19 cellular contexts compared by ENCODE assay signal in genomic region chr9:95060246-95060645, GRCh38.
DNase-seq lines count a peak whose midpoint lies in the region; ATAC-seq and TF ChIP-seq lines count a peak whose summit lies in the region.
"Had no signal": no experiment of that assay in that cellular context is flagged by ENCODE, and none has a peak within 500 bp of the region (broad histone marks: within the 10 kb centered on the region; RNA-seq: fewer than 3 reads in every experiment).

No MANE protein-coding gene starts in this region.

- dilution Hi-C loops in IMR-90 (cut with HindIII; ENCODE audit: low sequenced_read_pairs, unreplicated experiment): no loop called here

- H3K56ac ChIP-seq in IMR-90 (ENCODE audit: extremely low read depth, insufficient read depth, low read length): no peak overlapping the region

- intact Hi-C loops in IMR-90 (cut with micrococcal nuclease): no loop called here
- intact Hi-C loops in PC-3 (cut with micrococcal nuclease): no loop called here

- H2AK5ac ChIP-seq in IMR-90 (ENCODE audit: low read depth, low read length): no peak overlapping the region

- no peaks in the 10 kb centered on the region for H3K9me3 Mint-ChIP-seq in chondrocyte (ENCODE audit: low read depth)
- H3K9me3 Mint-ChIP-seq in nephron: no peaks in the 10 kb centered on the region
- H3K9me3 Mint-ChIP-seq: CD8-positive, alpha-beta T cell; nephron progenitor cell had no signal

- no TSS peak for BruUV-seq in IMR-90 (replicated peaks; lab: Mats Ljungman, UMichigan)
- no TSS peak for BruUV-seq in PC-3 (replicated peaks; lab: Mats Ljungman, UMichigan)

- no peak for DNase-seq in IMR-90
- no peak for DNase-seq in chondrocyte (ENCODE audit: low spot score)
- no peak for DNase-seq in PC-3
- DNase-seq in NCI-H345 treated with DMSO at 0.1 percent for 48 hours (lab: John Stamatoyannopoulos, UW; ENCODE audit: unreplicated experiment): no peak
- DNase-seq: activated CD4-positive, alpha-beta T cell treated with anti-CD3 and anti-CD28 coated beads, Interleukin-2, amount 50 U/mL, for 1 hour; activated CD8-positive, alpha-beta memory T cell treated with anti-CD3 and anti-CD28 coated beads, Interleukin-2, amount 50 U/mL, for 4 hours; activated effector memory CD4-positive, alpha-beta T cell treated with Interleukin-2 at 50 U/mL for 16 hours; CD8-positive, alpha-beta T cell; foreskin melanocyte; kidney; MG63; NCI-H146; nephron progenitor cell; SHP77 treated with DMSO at 0.1 percent for 48 hours had no signal

- POLR2A ChIA-PET in IMR-90 (lab: Charles Lee; ENCODE audit: unreplicated experiment) (no interaction called here), PC-3 (lab: Charles Lee; ENCODE audit: unreplicated experiment) (no interaction called here)

- no peak overlapping the region for H3K9ac ChIP-seq in IMR-90 (ENCODE audit: low read depth, low read length)
- no peak overlapping the region for H3K9ac ChIP-seq in PC-3 (ENCODE audit: low read length)

- H3K4me1 ChIP-seq in IMR-90 (ENCODE audit: control insufficient read depth, insufficient read depth, low read length) (peaks cover 29% of the 10 kb centered on the region), PC-3 (ENCODE audit: insufficient read depth, low read length) (peaks cover 19% of the 10 kb centered on the region)

- no peak overlapping the region for H4K91ac ChIP-seq in IMR-90 (ENCODE audit: insufficient read depth, low read depth, low read length)

- CTCF ChIA-PET in IMR-90 (lab: Yijun Ruan, JAX) (no interaction called here), PC-3 (lab: Charles Lee) (no interaction called here)

- H4K20me1 ChIP-seq in IMR-90 (ENCODE audit: insufficient read depth, low read length) (peaks cover 75% of the 10 kb centered on the region), PC-3 (ENCODE audit: low read length) (no peaks in the 10 kb centered on the region)

- H3K9me2 ChIP-seq in PC-3 (replicated peaks; ENCODE audit: low read length): no peaks in the 10 kb centered on the region

- TF ChIP-seq CTCF in IMR-90 (conservative IDR thresholded peaks at IDR 0.05; ENCODE audit: low read depth, low read length): no peak
- TF ChIP-seq CTCF in chondrocyte (IDR thresholded peaks at IDR 0.05): no peak
- TF ChIP-seq CTCF in nephron (IDR thresholded peaks at IDR 0.05; ENCODE audit: unreplicated experiment in 3 of 3): no peak
- no peak for TF ChIP-seq CTCF in PC-3 (conservative IDR thresholded peaks at IDR 0.05; ENCODE audit: low read depth, low read length)

- no peak overlapping the region for H3K4me3 Mint-ChIP-seq in chondrocyte (ENCODE audit: unreplicated experiment)
- H3K4me3 Mint-ChIP-seq in nephron: no peak overlapping the region
- H3K4me3 Mint-ChIP-seq: CD8-positive, alpha-beta T cell; nephron progenitor cell had no signal

- H3K4me2 ChIP-seq in IMR-90 (ENCODE audit: low read depth, low read length) (no peak overlapping the region), PC-3 (ENCODE audit: low read length) (no peak overlapping the region)

- no peak overlapping the region for H2AK9ac ChIP-seq in IMR-90 (replicated peaks; ENCODE audit: low read depth, low read length, poor library complexity)

- peaks cover 86% of the 10 kb centered on the region for H3K4me1 Mint-ChIP-seq in chondrocyte (ENCODE audit: low read depth)
- H3K4me1 Mint-ChIP-seq in nephron: peaks cover 91% of the 10 kb centered on the region

- H2BK5ac ChIP-seq in IMR-90 (ENCODE audit: low read depth, low read length, poor library complexity, severe bottlenecking): no peak overlapping the region

- no peak overlapping the region for H3K4ac ChIP-seq in IMR-90 (ENCODE audit: low read depth, low read length)

- no peak for TF ChIP-seq POLR2A in IMR-90 (IDR thresholded peaks at IDR 0.05; ENCODE audit: low read depth, low read length)

- TF ChIP-seq RAD21 in IMR-90 (IDR thresholded peaks at IDR 0.05; ENCODE audit: low read length): no peak

- peak overlapping the region; percentile 45 for H3K27ac Mint-ChIP-seq in chondrocyte (ENCODE audit: unreplicated experiment)
- H3K27ac Mint-ChIP-seq in nephron: peak overlapping the region in 2 of 3 experiments; percentile 62 to 86
- H3K27ac Mint-ChIP-seq: CD8-positive, alpha-beta T cell; nephron progenitor cell had no signal

- no peak overlapping the region for H3K27ac ChIP-seq in IMR-90 (ENCODE audit: insufficient read depth, low read length)
- H3K27ac ChIP-seq in temporal lobe (ENCODE audit: low read depth, low read length): peak overlapping the region; percentile 36
- no peak overlapping the region for H3K27ac ChIP-seq in PC-3 (ENCODE audit: low read length)
- H3K27ac ChIP-seq: epithelial cell of prostate had no signal

- 0 out of 2 replicates have a peak overlapping the region, but pooled peaks have one; percentile 32 for H3K23ac ChIP-seq in IMR-90 (ENCODE audit: low read depth, low read length)

- ATAC-seq in IMR-90 (ENCODE audit: low read depth): no peak
- ATAC-seq in GM18909 (IDR thresholded peaks at IDR 0.05; ENCODE audit: poor library complexity, unreplicated experiment): no peak
- no peak for ATAC-seq in PC-3
- ATAC-seq: CD8-positive, alpha-beta T cell; HepG2 had no signal

- H3K79me1 ChIP-seq in IMR-90 (ENCODE audit: low read depth in 1 of 2, low read length in 2 of 2): peaks cover 16 to 92% of the 10 kb centered on the region in 2 experiments; a peak in 3 of 4 replicates

- in situ Hi-C loops in IMR-90 (cut with MboI; ENCODE audit: low sequenced_read_pairs): no loop called here

- H3K36me3 Mint-ChIP-seq in chondrocyte (ENCODE audit: low read depth) (peaks cover 27% of the 10 kb centered on the region), nephron (ENCODE audit: low read depth) (peaks cover 34% of the 10 kb centered on the region)

- H3K27me3 Mint-ChIP-seq in chondrocyte (ENCODE audit: low read depth): no peaks in the 10 kb centered on the region
- no peaks in the 10 kb centered on the region for H3K27me3 Mint-ChIP-seq in nephron (ENCODE audit: low read depth)

- H2BK20ac ChIP-seq in IMR-90 (ENCODE audit: low read depth, low read length): no peak overlapping the region

- H3K4me3 ChIP-seq in IMR-90 (ENCODE audit: insufficient read depth, low read depth, low read length) (no peak overlapping the region), PC-3 (ENCODE audit: low read length) (no peak overlapping the region)
- H3K4me3 ChIP-seq: MG63 had no signal

- H3K27me3 ChIP-seq in IMR-90 (ENCODE audit: control insufficient read depth, insufficient read depth, low read length): no peaks in the 10 kb centered on the region
- no peaks in the 10 kb centered on the region for H3K27me3 ChIP-seq in PC-3 (ENCODE audit: low read length)
- H3K27me3 ChIP-seq: MG63 had no signal

- H3K14ac ChIP-seq in IMR-90 (replicated peaks; ENCODE audit: low read depth, low read length): no peak overlapping the region

- H2AFZ ChIP-seq in IMR-90 (replicated peaks; ENCODE audit: low read length, poor library complexity): no peak overlapping the region
- no peak overlapping the region for H2AFZ ChIP-seq in PC-3 (ENCODE audit: low read length)

- H3K36me3 ChIP-seq in IMR-90 (ENCODE audit: control insufficient read depth, insufficient read depth, low read length) (peaks cover 33% of the 10 kb centered on the region), PC-3 (ENCODE audit: low read depth, low read length) (peaks cover 10% of the 10 kb centered on the region)

- peaks cover 15% of the 10 kb centered on the region for H3K9me1 ChIP-seq in IMR-90 (ENCODE audit: insufficient read depth, low read length)

- H4K8ac ChIP-seq in IMR-90 (ENCODE audit: low read depth in 2 of 2, low read length in 2 of 2): no peak overlapping the region

- H3K9me3 ChIP-seq in IMR-90 (ENCODE audit: control insufficient read depth, insufficient read depth, low read length): no peaks in the 10 kb centered on the region
- no peaks in the 10 kb centered on the region for H3K9me3 ChIP-seq in PC-3 (ENCODE audit: low read length)
- H3K9me3 ChIP-seq: MG63 had no signal

- no peak overlapping the region for H4K5ac ChIP-seq in IMR-90 (ENCODE audit: low read depth, low read length)

- 49% methylated on average over 2 of the region's 5 CpGs; no CpG with 5 or more reads in 1 of the 2 experiments for WGBS in IMR-90 (ENCODE audit: extremely low coverage in 2 of 2, insufficient read length in 1 of 2), 2 experiments

- no peaks in the 10 kb centered on the region for H3F3A ChIP-seq in PC-3 (ENCODE audit: low read length, unreplicated experiment)

- no peak overlapping the region for H2BK120ac ChIP-seq in IMR-90 (ENCODE audit: low read depth, low read length)

- no peak overlapping the region for H3K18ac ChIP-seq in IMR-90 (ENCODE audit: low read depth, low read length)

- H2BK15ac ChIP-seq in IMR-90 (ENCODE audit: low read depth, low read length): no peak overlapping the region

- peaks cover 53% of the 10 kb centered on the region for H3K79me2 ChIP-seq in PC-3 (ENCODE audit: low read length)

TF ChIP-seq in IMR-90, 13 proteins besides CTCF, POLR2A, EP300 and RAD21 (continues in another document):
- TF ChIP-seq MXI1 (IDR thresholded peaks at IDR 0.05; ENCODE audit: borderline replicate concordance, low read depth, low read length) (no peak), CHD1 (IDR thresholded peaks at IDR 0.05; ENCODE audit: low read depth, low read length) (no peak), USF2 (IDR thresholded peaks at IDR 0.05; ENCODE audit: low read depth, low read length) (no peak), RCOR1 (IDR thresholded peaks at IDR 0.05; ENCODE audit: insufficient replicate concordance, low read length) (no peak), MAZ (IDR thresholded peaks at IDR 0.05; ENCODE audit: borderline replicate concordance, low read depth, low read length) (no peak), NFE2L2 (IDR thresholded peaks at IDR 0.05; ENCODE audit: low read depth, low read length) (no peak), BHLHE40 (IDR thresholded peaks at IDR 0.05; ENCODE audit: low read depth, low read length) (no peak), MAFK (IDR thresholded peaks at IDR 0.05; ENCODE audit: low read depth, low read length) (no peak), SMC3 (IDR thresholded peaks at IDR 0.05; ENCODE audit: low read depth, low read length) (no peak), FOS (IDR thresholded peaks at IDR 0.05; ENCODE audit: low read depth, low read length) (no peak)
